ENCODE assay signal across 15 cellular contexts in the genomic region with DNA sequence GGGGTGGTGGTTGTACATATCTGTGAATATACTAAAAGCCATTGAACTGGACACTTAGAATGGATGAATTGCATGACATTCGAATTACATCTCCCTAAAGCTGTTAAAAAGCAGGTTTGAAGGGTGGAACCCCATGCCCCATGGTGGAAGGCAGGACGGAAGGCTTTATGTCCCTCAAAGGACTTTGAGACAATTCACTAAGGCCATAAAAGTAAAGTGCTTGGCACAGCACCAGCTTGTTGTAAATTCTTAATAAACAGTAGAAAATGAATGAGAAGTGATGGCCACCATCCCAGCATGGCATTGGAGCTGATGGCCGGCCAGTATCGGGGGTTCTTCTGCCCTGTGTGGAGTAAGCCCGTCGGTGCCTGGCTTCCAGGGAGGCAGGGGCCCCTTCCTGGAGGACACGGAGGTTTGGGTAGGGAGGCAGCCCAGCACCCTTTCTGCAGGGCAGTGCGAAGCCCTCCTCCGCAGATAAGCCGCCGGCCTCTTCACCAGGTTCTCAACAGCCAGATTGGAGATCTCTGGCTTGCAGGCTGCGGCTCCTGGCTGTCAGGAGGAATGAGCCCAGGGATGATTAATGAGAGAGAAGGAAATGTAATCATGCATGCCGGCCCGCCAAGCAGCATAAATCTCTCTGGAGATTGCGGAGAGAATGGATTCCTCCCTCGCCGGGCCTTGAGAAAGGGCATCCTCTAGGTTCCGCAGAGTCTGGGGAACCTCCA.
DNase-seq lines count a peak whose midpoint lies in the region; ATAC-seq and TF ChIP-seq lines count a peak whose summit lies in the region.
"Had no signal": no experiment of that assay in that cellular context is flagged by ENCODE, and none has a peak within 500 bp of the region (broad histone marks: within the 10 kb centered on the region; RNA-seq: fewer than 3 reads in every experiment).

No MANE protein-coding gene starts in this region.

- TF ChIP-seq POLR2A in esophagus squamous epithelium (IDR thresholded peaks at IDR 0.05) = no peak

- no peak overlapping the region for H3K27ac ChIP-seq in esophagus squamous epithelium

- no peak for ATAC-seq in GM21390 (IDR thresholded peaks at IDR 0.05; ENCODE audit: unreplicated experiment)
- ATAC-seq: activated T-helper 17 cell treated with anti-CD3 and anti-CD28 coated beads, Interleukin-2, amount 50 U/mL, for 72 hours; naive thymus-derived CD8-positive, alpha-beta T cell had no signal

- H3K9me3 Mint-ChIP-seq in chondrocyte (ENCODE audit: low read depth) = peaks cover 10% of the 10 kb centered on the region
- H3K9me3 Mint-ChIP-seq in nephron = peaks cover 8% of the 10 kb centered on the region
- H3K9me3 Mint-ChIP-seq: immature natural killer cell had no signal

- no peaks in the 10 kb centered on the region for H3K36me3 ChIP-seq in MG63
- no peaks in the 10 kb centered on the region for H3K36me3 ChIP-seq in esophagus squamous epithelium

- in situ Hi-C loops in G401 (cut with HindIII; ENCODE audit: low sequenced_read_pairs) = no loop called here

- peak; percentile 56 for DNase-seq in AG08396 (ENCODE audit: low spot score)
- DNase-seq in MG63 = peak; percentile 35
- no peak for DNase-seq in chondrocyte (ENCODE audit: low spot score)
- DNase-seq in stimulated activated CD8-positive, alpha-beta memory T cell treated with anti-CD3 and anti-CD28 coated beads, Interleukin-4, amount 100 ng/mL, for 48 hours = no peak
- no peak for DNase-seq in esophagus squamous epithelium (lab: John Stamatoyannopoulos, UW)
- no peak for DNase-seq in G401 (ENCODE audit: low spot score)
- DNase-seq: activated CD4-positive, alpha-beta T cell treated with anti-CD3 and anti-CD28 coated beads for 48 hours; C1 segment of cervical spinal cord; immature natural killer cell; NCI-H1436 treated with DMSO at 0.1 percent for 48 hours; NCI-H526 treated with DMSO at 0.1 percent for 48 hours had no signal

- peak overlapping the region; percentile 49 for H3K27ac Mint-ChIP-seq in chondrocyte (ENCODE audit: unreplicated experiment)
- H3K27ac Mint-ChIP-seq in nephron = peak overlapping the region; percentile 28 to 80 (median 50)
- H3K27ac Mint-ChIP-seq: activated T-helper 17 cell treated with anti-CD3 and anti-CD28 coated beads, Interleukin-2, amount 50 U/mL, for 72 hours; immature natural killer cell; naive thymus-derived CD8-positive, alpha-beta T cell had no signal

- H3K9me3 ChIP-seq in MG63 (no peaks in the 10 kb centered on the region), esophagus squamous epithelium (peaks cover 0 to 8% (median 5%) of the 10 kb centered on the region in 3 donors)

- H3K4me1 ChIP-seq in esophagus squamous epithelium = peaks cover 0 to 17% (median 0%) of the 10 kb centered on the region in 3 donors

- no peak for TF ChIP-seq CTCF in chondrocyte (IDR thresholded peaks at IDR 0.05)
- TF ChIP-seq CTCF in nephron (IDR thresholded peaks at IDR 0.05; ENCODE audit: unreplicated experiment in 3 of 3) = no peak
- TF ChIP-seq CTCF in esophagus squamous epithelium (IDR thresholded peaks at IDR 0.05) = no peak

- H3K4me3 Mint-ChIP-seq in chondrocyte (ENCODE audit: unreplicated experiment) (no peak overlapping the region), nephron (peak overlapping the region; percentile 5 to 43 (median 7))
- H3K4me3 Mint-ChIP-seq: activated T-helper 17 cell treated with anti-CD3 and anti-CD28 coated beads, Interleukin-2, amount 50 U/mL, for 72 hours; immature natural killer cell; naive thymus-derived CD8-positive, alpha-beta T cell had no signal

- intact Hi-C loops in esophagus squamous epithelium (cut with DNase I) = no loop called here

- H3K4me1 Mint-ChIP-seq in chondrocyte (ENCODE audit: low read depth) (peaks cover 45% of the 10 kb centered on the region), nephron (peaks cover 62% of the 10 kb centered on the region)
- H3K4me1 Mint-ChIP-seq: activated T-helper 17 cell treated with anti-CD3 and anti-CD28 coated beads, Interleukin-2, amount 50 U/mL, for 72 hours; immature natural killer cell had no signal

- H3K36me3 Mint-ChIP-seq in chondrocyte (ENCODE audit: low read depth) (peaks cover 3% of the 10 kb centered on the region), nephron (ENCODE audit: low read depth) (peaks cover 3% of the 10 kb centered on the region)
- H3K36me3 Mint-ChIP-seq: immature natural killer cell; naive thymus-derived CD8-positive, alpha-beta T cell had no signal

- no peak overlapping the region for H3K4me3 ChIP-seq in MG63
- no peak overlapping the region for H3K4me3 ChIP-seq in esophagus squamous epithelium

- 53 to 54% methylated on average over 3 to 12 of the region's 18 CpGs for WGBS in esophagus squamous epithelium, 2 donors

- no peaks in the 10 kb centered on the region for H3K27me3 ChIP-seq in MG63
- peaks cover 0 to 82% (median 0%) of the 10 kb centered on the region in 4 donors for H3K27me3 ChIP-seq in esophagus squamous epithelium

- H3K27me3 Mint-ChIP-seq in chondrocyte (ENCODE audit: low read depth) = no peaks in the 10 kb centered on the region
- peaks cover 57% of the 10 kb centered on the region for H3K27me3 Mint-ChIP-seq in nephron (ENCODE audit: low read depth)

Comparison
In these comparisons a context has a peak if more than half of its experiments do, and no peak if none do; other contexts are left out.
1. DNase-seq: peak in AG08396 (single experiment) and MG63 (single experiment); none in chondrocyte (single experiment), stimulated activated CD8-positive, alpha-beta memory T cell treated with anti-CD3 and anti-CD28 coated beads, Interleukin-4, amount 100 ng/mL, for 48 hours (single experiment), esophagus squamous epithelium (single experiment) and G401 (single experiment).